ENCODE assay signal across 12 cellular contexts in genomic region chr6:43951756-43952675, GRCh38.
DNase-seq lines count a peak whose midpoint lies in the region; ATAC-seq, FAIRE-seq and TF ChIP-seq lines count a peak whose summit lies in the region.
"Had no signal": no experiment of that assay in that cellular context is flagged by ENCODE, and none has a peak within 500 bp of the region (broad histone marks: within the 10 kb centered on the region; RNA-seq: fewer than 3 reads in every experiment).

No MANE protein-coding gene starts in this region.

- H3K4me3 Mint-ChIP-seq in MCF 10A (ENCODE audit: unreplicated experiment), result no peak overlapping the region
- H3K4me3 Mint-ChIP-seq: activated naive CD4-positive, alpha-beta T cell treated with anti-CD3 and anti-CD28 coated beads for 36 hours had no signal

- H3K36me3 ChIP-seq in SJCRH30, result no peaks in the 10 kb centered on the region
- H3K36me3 ChIP-seq in tibial artery, result no peaks in the 10 kb centered on the region
- H3K36me3 ChIP-seq: suprapubic skin had no signal

- H3K36me3 Mint-ChIP-seq in MCF 10A (ENCODE audit: insufficient read depth, unreplicated experiment), result no peaks in the 10 kb centered on the region

- BruUV-seq in MCF 10A (replicated peaks; lab: Mats Ljungman, UMichigan), result no TSS peak

- TF ChIP-seq CTCF in tibial artery (IDR thresholded peaks at IDR 0.05), result no peak
- no peak for TF ChIP-seq CTCF in MCF 10A (IDR thresholded peaks at IDR 0.05; ENCODE audit: unreplicated experiment)
- TF ChIP-seq CTCF in D721Med (IDR thresholded peaks at IDR 0.05; ENCODE audit: insufficient read depth, missing control alignments), result no peak

- H3K27ac ChIP-seq in SJCRH30 (peak overlapping the region; percentile 33; the same call in 1 of the 2 replicates), tibial artery (no peak overlapping the region)
- H3K27ac ChIP-seq: suprapubic skin had no signal

- peaks cover 5% of the 10 kb centered on the region for H3K4me1 Mint-ChIP-seq in MCF 10A (ENCODE audit: insufficient read depth, unreplicated experiment)

- CTCF ChIA-PET in MCF 10A (lab: Yijun Ruan, JAX), result interaction anchor here (0.6 to 1.7 kb wide), 3 partner anchors 75 to 183 kb away, joined by 3 to 6 read pairs (median 3); no protein-coding TSS in a partner anchor

- H3K9me3 ChIP-seq in SJCRH30 (replicated peaks) (peaks cover 4% of the 10 kb centered on the region; the same call in 1 of the 2 replicates), tibial artery (no peaks in the 10 kb centered on the region)
- H3K9me3 ChIP-seq: suprapubic skin had no signal

- peaks cover 39% of the 10 kb centered on the region for H3K4me1 ChIP-seq in SJCRH30
- H3K4me1 ChIP-seq in tibial artery, result no peaks in the 10 kb centered on the region
- H3K4me1 ChIP-seq: suprapubic skin had no signal

- DNase-seq in activated CD4-positive, CD25-positive, alpha-beta regulatory T cell treated with anti-CD3 and anti-CD28 coated beads, Interleukin-2, amount 50 U/mL, for 72 hours, result peak; percentile 21
- peak; percentile 74 to 80 for DNase-seq in SJCRH30
- peak; percentile 19 for DNase-seq in stimulated activated CD8-positive, alpha-beta memory T cell treated with anti-CD3 and anti-CD28 coated beads, Interleukin-4, amount 100 ng/mL, for 48 hours
- DNase-seq in tibial artery, result no peak
- DNase-seq in MCF 10A (ENCODE audit: unreplicated experiment), result no peak
- DNase-seq in D721Med (ENCODE audit: insufficient read length, low spot score), result no peak
- DNase-seq: NCI-H1417 treated with DMSO at 0.1 percent for 48 hours had no signal

- H3K4me3 ChIP-seq in SJCRH30, result no peak overlapping the region
- H3K4me3 ChIP-seq in tibial artery, result no peak overlapping the region
- H3K4me3 ChIP-seq: mucosa of descending colon, suprapubic skin had no signal

- H3K27me3 Mint-ChIP-seq in MCF 10A (ENCODE audit: insufficient read depth, unreplicated experiment), result no peaks in the 10 kb centered on the region

- no peak for ATAC-seq in activated CD4-positive, CD25-positive, alpha-beta regulatory T cell treated with anti-CD3 and anti-CD28 coated beads, Interleukin-2, amount 50 U/mL, for 24 hours
- ATAC-seq in esophagus mucosa, result peak; percentile 5

- FAIRE-seq in D721Med (lab: Jason Lieb, UNC), result no peak

- H3K27me3 ChIP-seq in SJCRH30, result no peaks in the 10 kb centered on the region
- H3K27me3 ChIP-seq in tibial artery, result peaks cover 0 to 19% of the 10 kb centered on the region in 2 donors
- H3K27me3 ChIP-seq: suprapubic skin had no signal

- POLR2A ChIA-PET in MCF 10A (lab: Yijun Ruan, JAX), result no interaction called here

- intact Hi-C loops in tibial artery (cut with DNase I; ENCODE audit: low total_unique reads) (no loop called here), MCF 10A (cut with micrococcal nuclease) (loop anchor here (1.0 kb wide), 1 partner anchor 178 kb away; no protein-coding TSS in a partner anchor)

- H3K9me3 Mint-ChIP-seq in MCF 10A (ENCODE audit: unreplicated experiment), result peaks cover 8% of the 10 kb centered on the region

- H3K27ac Mint-ChIP-seq in MCF 10A (ENCODE audit: low read depth, unreplicated experiment), result no peak overlapping the region
- H3K27ac Mint-ChIP-seq: activated naive CD4-positive, alpha-beta T cell treated with anti-CD3 and anti-CD28 coated beads for 36 hours had no signal

Comparison
In these comparisons a context has a peak if more than half of its experiments do, and no peak if none do; other contexts are left out.
1. DNase-seq: peak in activated CD4-positive, CD25-positive, alpha-beta regulatory T cell treated with anti-CD3 and anti-CD28 coated beads, Interleukin-2, amount 50 U/mL, for 72 hours (single experiment), SJCRH30 (2 of 2) and stimulated activated CD8-positive, alpha-beta memory T cell treated with anti-CD3 and anti-CD28 coated beads, Interleukin-4, amount 100 ng/mL, for 48 hours (single experiment); none in tibial artery (0 of 2), MCF 10A (single experiment) and D721Med (single experiment).